Comparison of ENCODE assay signal across 17 cellular contexts in the genomic region with DNA sequence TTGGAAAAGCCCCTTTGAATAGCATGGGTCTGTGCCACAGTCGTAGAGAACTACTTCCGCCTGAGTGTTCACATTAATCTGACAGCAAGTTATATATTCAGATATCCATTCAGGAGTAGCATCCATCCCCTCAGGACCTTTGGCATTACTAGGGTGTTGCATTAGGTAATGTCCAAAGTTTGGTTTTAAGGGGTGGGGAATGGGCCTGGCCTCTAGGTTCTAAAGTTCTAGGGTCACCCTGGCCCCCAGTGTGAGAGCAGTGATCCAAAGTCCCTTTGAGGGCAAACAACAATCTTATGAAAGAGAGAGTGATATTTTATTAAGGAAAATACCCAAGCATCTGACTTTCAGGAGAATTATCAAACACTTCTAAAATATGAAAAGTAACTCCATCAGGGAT. TPM values are rescaled to one million over a fixed set of nuclear protein-coding genes. Genes with fewer than 3 reads are reported as not detected.
DNase-seq lines count a peak whose midpoint lies in the region; ATAC-seq, FAIRE-seq and TF ChIP-seq lines count a peak whose summit lies in the region.
"Had no signal": no experiment of that assay in that cellular context is flagged by ENCODE, and none has a peak within 500 bp of the region (broad histone marks: within the 10 kb centered on the region; RNA-seq: fewer than 3 reads in every experiment).

No MANE protein-coding gene starts in this region.

- in situ Hi-C loops in K562 (cut with MboI) (no loop called here), HepG2 (cut with HindIII; ENCODE audit: extremely low pct_ligation_motif_present, low pct_unique_long_range_greater_than_20kb) (no loop called here), GM13977 (cut with MboI; ENCODE audit: low pct_unique_long_range_greater_than_20kb, low sequenced_read_pairs, unreplicated experiment) (no loop called here)

- no peaks in the 10 kb centered on the region for H3K9me2 ChIP-seq in OCI-LY7 (ENCODE audit: insufficient read depth, low read length)

- H4K20me1 ChIP-seq in OCI-LY7 (ENCODE audit: insufficient read depth, low read length), result no peaks in the 10 kb centered on the region
- H4K20me1 ChIP-seq in K562 (replicated peaks; ENCODE audit: control insufficient read depth, insufficient read depth, low read length), result no peaks in the 10 kb centered on the region
- no peaks in the 10 kb centered on the region for H4K20me1 ChIP-seq in HepG2 (ENCODE audit: insufficient read depth, low read length)

- BruUV-seq in OCI-LY7 (replicated peaks; lab: Mats Ljungman, UMichigan) (TSS peak; percentile 21), K562 (replicated peaks; lab: Mats Ljungman, UMichigan) (TSS peak; percentile 9), HepG2 (replicated peaks; lab: Mats Ljungman, UMichigan) (no TSS peak)

- WGBS in K562 (ENCODE audit: insufficient coverage, low coverage, missing lambda C conversion rate), result 96% methylated on average over 2 of the region's 2 CpGs
- whole genome bisulfite sequencing in HepG2 (ENCODE audit: low lambda C conversion rate), result 79% methylated on average over 2 of the region's 2 CpGs
- 84 to 89% (median 88%) methylated on average over 2 of the region's 2 CpGs for WGBS in small intestine, 3 donors

- intact Hi-C loops in OCI-LY7 (cut with micrococcal nuclease; ENCODE audit: unreplicated experiment), result no loop called here
- intact Hi-C loops in K562 (cut with micrococcal nuclease), result no loop called here
- intact Hi-C loops in HepG2 (cut with micrococcal nuclease; ENCODE audit: unreplicated experiment), result no loop called here

- H3K36me3 ChIP-seq in OCI-LY7 (ENCODE audit: insufficient read depth, low read length), result peaks cover 100% of the 10 kb centered on the region
- H3K36me3 ChIP-seq in K562 (ENCODE audit: control insufficient read depth, insufficient read depth, low read length), result peaks cover 94% of the 10 kb centered on the region
- peaks cover 2 to 37% of the 10 kb centered on the region in 2 experiments; a peak in 2 of 5 replicates for H3K36me3 ChIP-seq in HepG2 (replicated peaks in 1 of 2; ENCODE audit: control insufficient read depth in 1 of 2, insufficient read depth in 2 of 2, low read length in 2 of 2)
- H3K36me3 ChIP-seq in small intestine (ENCODE audit: control insufficient read depth in 2 of 2, insufficient read depth in 2 of 2, low read length in 2 of 2), result no peaks in the 10 kb centered on the region

- H3K4me2 ChIP-seq in OCI-LY7 (ENCODE audit: low read length) (no peak overlapping the region), K562 (ENCODE audit: insufficient read depth, low read length) (no peak overlapping the region), HepG2 (ENCODE audit: low read depth, low read length) (peak overlapping the region; percentile 16; the same call in 1 of the 2 replicates)

- H3K9me3 ChIP-seq in OCI-LY7 (ENCODE audit: low read length), result no peaks in the 10 kb centered on the region
- no peaks in the 10 kb centered on the region for H3K9me3 ChIP-seq in K562 (replicated peaks; ENCODE audit: control insufficient read depth, insufficient read depth, low read depth, low read length)
- no peaks in the 10 kb centered on the region for H3K9me3 ChIP-seq in HepG2 (ENCODE audit: low read length)
- no peaks in the 10 kb centered on the region for H3K9me3 ChIP-seq in small intestine (ENCODE audit: control insufficient read depth, low read depth)

- H3K79me2 ChIP-seq in OCI-LY7 (ENCODE audit: insufficient read depth, low read depth, low read length) (peaks cover 21% of the 10 kb centered on the region), K562 (ENCODE audit: control insufficient read depth, insufficient read depth, low read length) (no peaks in the 10 kb centered on the region), HepG2 (ENCODE audit: insufficient read depth, low read length) (no peaks in the 10 kb centered on the region)

- FAIRE-seq in K562 (lab: Jason Lieb, UNC), result no peak
- FAIRE-seq in HepG2 (lab: Jason Lieb, UNC), result peak; percentile 51
- FAIRE-seq in small intestine (lab: Jason Lieb, UNC), result no peak
- FAIRE-seq: H54 had no signal

- no peak overlapping the region for H3K9ac ChIP-seq in K562 (ENCODE audit: insufficient read depth in 1 of 2, low read depth in 2 of 2, low read length in 2 of 2)
- no peak overlapping the region for H3K9ac ChIP-seq in HepG2 (ENCODE audit: insufficient read depth, low read depth, low read length)

- TF ChIP-seq EP300 in K562 (IDR thresholded peaks at IDR 0.05; ENCODE audit: low read length), result no peak
- TF ChIP-seq EP300 in HepG2 (IDR thresholded peaks at IDR 0.05; ENCODE audit: low read depth in 2 of 2, low read length in 2 of 2), result peak in 1 of 2 experiments; percentile 77; a peak in 2 of 4 replicates
- no peak for TF ChIP-seq EP300 in HepG2 (CRISPR knock-in tag; IDR thresholded peaks at IDR 0.05; ENCODE audit: borderline replicate concordance)

- TF ChIP-seq POLR2A in K562 (conservative IDR thresholded peaks at IDR 0.05) (no peak), HepG2 (IDR thresholded peaks at IDR 0.05; ENCODE audit: insufficient read depth in 1 of 2, low read depth in 2 of 2, low read length in 2 of 2) (no peak)

- no peaks in the 10 kb centered on the region for H3K4me1 ChIP-seq in OCI-LY7 (ENCODE audit: insufficient read depth, low read length, poor library complexity, severe bottlenecking)
- H3K4me1 ChIP-seq in K562 (replicated peaks in 1 of 2; ENCODE audit: control insufficient read depth in 2 of 2, insufficient read depth in 2 of 2, low read length in 2 of 2), result no peaks in the 10 kb centered on the region
- peaks cover 25% of the 10 kb centered on the region for H3K4me1 ChIP-seq in HepG2 (ENCODE audit: insufficient read depth, low read length)
- no peaks in the 10 kb centered on the region for H3K4me1 ChIP-seq in small intestine (ENCODE audit: control insufficient read depth in 2 of 2, insufficient read depth in 1 of 2, low read depth in 1 of 2, low read length in 1 of 2)

- CTCF ChIA-PET in OCI-LY7 (lab: Charles Lee; ENCODE audit: unreplicated experiment) (no interaction called here), K562 (lab: Yijun Ruan, JAX; ENCODE audit: low intra/inter-chr PET ratio) (no interaction called here), HepG2 (lab: Yijun Ruan, JAX; ENCODE audit: low intra/inter-chr PET ratio, low total read pairs) (no interaction called here)

- H3K27me3 ChIP-seq in K562 (ENCODE audit: control insufficient read depth in 2 of 2, insufficient read depth in 2 of 2, low read length in 2 of 2) (no peaks in the 10 kb centered on the region), HepG2 (ENCODE audit: control insufficient read depth in 1 of 2, insufficient read depth in 2 of 2, low read length in 2 of 2) (no peaks in the 10 kb centered on the region), small intestine (ENCODE audit: control insufficient read depth in 2 of 2, insufficient read depth in 2 of 2, low read length in 2 of 2) (no peaks in the 10 kb centered on the region)

- no peak for DNase-seq in OCI-LY7 (ENCODE audit: low spot score)
- DNase-seq in K562 (ENCODE audit: extremely low read depth in 1 of 4, low spot score in 3 of 4), result no peak
- peak; percentile 65 for DNase-seq in HepG2 (ENCODE audit: low spot score)
- DNase-seq in small intestine, result peak; percentile 55
- DNase-seq in GM13977 (ENCODE audit: low spot score), result no peak
- no peak for DNase-seq in effector CD4-positive, alpha-beta T cell
- DNase-seq: C1 segment of cervical spinal cord; Calu3; CD4-positive, alpha-beta memory T cell; COR-L47; DMS53; DMS79 treated with DMSO at 0.1 percent for 48 hours; GF-D8; GOT3; HCEC 1CT had no signal

- no peaks in the 10 kb centered on the region for H3K9me1 ChIP-seq in K562 (ENCODE audit: control insufficient read depth, insufficient read depth, low read length)

- H3K27ac ChIP-seq in OCI-LY7 (ENCODE audit: low read depth, low read length, poor library complexity, severe bottlenecking), result no peak overlapping the region
- no peak overlapping the region for H3K27ac ChIP-seq in K562 (ENCODE audit: extremely low read depth, low read depth, low read length)
- H3K27ac ChIP-seq in HepG2 (ENCODE audit: extremely low read length, insufficient read depth, low read length), result peak overlapping the region; percentile 63
- no peak overlapping the region for H3K27ac ChIP-seq in small intestine (ENCODE audit: low read depth in 1 of 2, low read length in 1 of 2)

- ATAC-seq in K562 (no peak), HepG2 (peak; percentile 98), GM21723 (IDR thresholded peaks at IDR 0.05; ENCODE audit: unreplicated experiment) (no peak)

- no peak for TF ChIP-seq CTCF in OCI-LY7 (conservative IDR thresholded peaks at IDR 0.05; ENCODE audit: low read length)
- no peak for TF ChIP-seq CTCF in K562 (IDR thresholded peaks at IDR 0.05 in 2 of 3, conservative IDR thresholded peaks at IDR 0.05 in 1 of 3; ENCODE audit: insufficient read depth in 2 of 3, low read depth in 1 of 3, low read length in 3 of 3)
- TF ChIP-seq CTCF in HepG2 (CRISPR knock-in tag; IDR thresholded peaks at IDR 0.05), result no peak
- no peak for TF ChIP-seq CTCF in GM13977 (IDR thresholded peaks at IDR 0.05; ENCODE audit: extremely low read depth, insufficient read depth, missing control alignments)

- H3K4me3 ChIP-seq in OCI-LY7 (ENCODE audit: low read depth, low read length, poor library complexity, severe bottlenecking) (no peak overlapping the region), K562 (no peak overlapping the region), HepG2 (replicated peaks in 1 of 3; ENCODE audit: insufficient read depth in 1 of 3, low read depth in 2 of 3, low read length in 3 of 3) (no peak overlapping the region), small intestine (ENCODE audit: low read depth in 1 of 2, low read length in 2 of 2) (no peak overlapping the region)

- no peak overlapping the region for H2AFZ ChIP-seq in OCI-LY7 (ENCODE audit: low read length)
- no peak overlapping the region for H2AFZ ChIP-seq in K562 (ENCODE audit: low read depth, low read length)
- H2AFZ ChIP-seq in HepG2 (ENCODE audit: low read length), result no peak overlapping the region

- TF ChIP-seq RAD21 in K562 (CRISPR knock-in tag; conservative IDR thresholded peaks at IDR 0.05 in 1 of 2, IDR thresholded peaks at IDR 0.05 in 1 of 2), result no peak
- no peak for TF ChIP-seq RAD21 in HepG2 (CRISPR knock-in tag; IDR thresholded peaks at IDR 0.05)

- POLR2A ChIA-PET in OCI-LY7 (lab: Charles Lee), result interaction anchor here (0.6 to 1.5 kb wide), 4 partner anchors 24 to 261 kb away, joined by 3 to 5 read pairs (median 4); no protein-coding TSS in a partner anchor
- POLR2A ChIA-PET in K562 (lab: Yijun Ruan, JAX), result no interaction called here
- POLR2A ChIA-PET in HepG2 (lab: Yijun Ruan, JAX), result no interaction called here

RNA-seq across cellular contexts. Expression of gene MCM10, which starts 12.3 kb away (rescaled TPM):
- total RNA-seq in OCI-LY7 (2014; rRNA removed; shearing (Covaris generic)), result 56.9 and 63.9 TPM in 2 replicates
- total RNA-seq in OCI-LY7 (2022), result 87.8 and 96.4 TPM in 2 replicates
- total RNA-seq in K562 (2011; cell fraction: chromatin; rRNA removed; ENCODE audit: low replicate concordance), result 70.9 and 136 TPM in 2 replicates
- total RNA-seq in K562 (2011; cell fraction: nucleolus; rRNA removed), result 37.0 and 42.4 TPM in 2 replicates
- total RNA-seq in K562 (2011; cell fraction: nucleoplasm; rRNA removed), result 41.4 and 42.4 TPM in 2 replicates
- 59.0 and 61.1 TPM in 2 replicates for total RNA-seq in K562 (2014; rRNA removed)
- 54.6 and 61.9 TPM in 2 replicates for total RNA-seq in K562 (2014; rRNA removed; fragmentation: Illumina TruSeq; extraction: Trizol)
- total RNA-seq in K562 (2015; rRNA removed; fragmentation: Illumina TruSeq; extraction: Trizol), result 55.2 and 56.4 TPM in 2 replicates
- 59.4 and 68.1 TPM in 2 replicates for total RNA-seq in K562 (2021)
- polyA plus RNA-seq in K562 (2011; rRNA removed), result 18.7 and 25.9 TPM in 2 replicates
- 8.2 and 9.0 TPM in 2 replicates for polyA plus RNA-seq in K562 (2011; cell fraction: cytosol; rRNA removed)
- 21.4 and 24.5 TPM in 2 replicates for polyA plus RNA-seq in K562 (2011; cell fraction: nucleus; rRNA removed)
- 18.1 and 26.1 TPM in 2 replicates for polyA plus RNA-seq in K562 (2012)
- polyA plus RNA-seq in K562 (2014; fragmentation: Illumina TruSeq; extraction: Trizol), result 40.0 and 48.0 TPM in 2 replicates
- polyA plus RNA-seq in K562 (2014; fragmentation: Nextera tagmentation; extraction: Ambion mirVana), result 10 to 100 TPM; 10.4 to 26.1 TPM
- polyA plus RNA-seq in K562 (2014; rRNA removed), result 32.7 and 34.3 TPM in 2 replicates
- polyA minus RNA-seq in K562 (2011; rRNA and poly(A)+ RNA removed), result 34.5 and 37.9 TPM in 2 replicates
- polyA minus RNA-seq in K562 (2011; cell fraction: cytosol; rRNA and poly(A)+ RNA removed), result 18.7 and 25.1 TPM in 2 replicates
- 33.0 and 42.0 TPM in 2 replicates for polyA minus RNA-seq in K562 (2011; cell fraction: nucleus; rRNA and poly(A)+ RNA removed)
- 31.3 and 41.8 TPM in 2 replicates for total RNA-seq in HepG2 (2016; rRNA removed; fragmentation: Illumina TruSeq; extraction: Trizol)
- 5.6 and 6.2 TPM in 2 replicates for total RNA-seq in HepG2 (2016; cell fraction: cytosol; rRNA removed; fragmentation: Illumina TruSeq; extraction: Trizol; ENCODE audit: low read depth)
- 28.3 and 39.8 TPM in 2 replicates for total RNA-seq in HepG2 (2016; cell fraction: insoluble cytoplasmic fraction; rRNA removed; fragmentation: Illumina TruSeq; extraction: Trizol)
- total RNA-seq in HepG2 (2016; cell fraction: membrane; rRNA removed; fragmentation: Illumina TruSeq; extraction: Trizol), result 7.1 and 8.4 TPM in 2 replicates
- 27.5 and 28.3 TPM in 2 replicates for total RNA-seq in HepG2 (2016; cell fraction: nucleus; rRNA removed; fragmentation: Illumina TruSeq; extraction: Trizol)
- polyA plus RNA-seq in HepG2 (2011; rRNA removed), result 2.0 and 2.8 TPM in 2 replicates
- polyA plus RNA-seq in HepG2 (2011; cell fraction: cytosol; rRNA removed), result 1.7 and 1.9 TPM in 2 replicates
- 2.7 and 2.8 TPM in 2 replicates for polyA plus RNA-seq in HepG2 (2011; cell fraction: nucleus; rRNA removed)
- polyA plus RNA-seq in HepG2 (2012), result 2.2 and 7.7 TPM in 2 replicates
- polyA plus RNA-seq in HepG2 (2016; cell fraction: cytosol; fragmentation: Illumina TruSeq; extraction: Trizol; ENCODE audit: low read depth), result 0.73 and 0.94 TPM in 2 replicates
- 24.9 and 28.1 TPM in 2 replicates for polyA plus RNA-seq in HepG2 (2016; cell fraction: insoluble cytoplasmic fraction; fragmentation: Illumina TruSeq; extraction: Trizol; ENCODE audit: low read depth)
- 2.0 and 2.2 TPM in 2 replicates for polyA plus RNA-seq in HepG2 (2016; cell fraction: membrane; fragmentation: Illumina TruSeq; extraction: Trizol; ENCODE audit: low read depth)
- polyA plus RNA-seq in HepG2 (2016; cell fraction: nucleus; fragmentation: Illumina TruSeq; extraction: Trizol; ENCODE audit: insufficient read depth, low read depth), result 16.5 and 22.1 TPM in 2 replicates
- polyA minus RNA-seq in HepG2 (2011; rRNA and poly(A)+ RNA removed; ENCODE audit: low replicate concordance), result 4.7 and 13.7 TPM in 2 replicates
- polyA minus RNA-seq in HepG2 (2011; cell fraction: cytosol; rRNA and poly(A)+ RNA removed), result 4.3 and 4.8 TPM in 2 replicates
- polyA minus RNA-seq in HepG2 (2011; cell fraction: nucleus; rRNA and poly(A)+ RNA removed), result 11.3 and 12.1 TPM in 2 replicates
- polyA plus RNA-seq in small intestine, result 1 to 10 TPM in 1 of 3 donors, under 1 TPM in 1, not detected in 1; 0.22 to 1.9 TPM
- polyA plus RNA-seq: CD4-positive, alpha-beta memory T cell had no signal

Comparison
In these comparisons a context has a peak if more than half of its experiments do, and no peak if none do; other contexts are left out.
1. DNase-seq: peak in HepG2 (single experiment) and small intestine (single experiment); none in OCI-LY7 (single experiment), K562 (0 of 4), GM13977 (single experiment) and effector CD4-positive, alpha-beta T cell (single experiment).